In the genomic region with DNA sequence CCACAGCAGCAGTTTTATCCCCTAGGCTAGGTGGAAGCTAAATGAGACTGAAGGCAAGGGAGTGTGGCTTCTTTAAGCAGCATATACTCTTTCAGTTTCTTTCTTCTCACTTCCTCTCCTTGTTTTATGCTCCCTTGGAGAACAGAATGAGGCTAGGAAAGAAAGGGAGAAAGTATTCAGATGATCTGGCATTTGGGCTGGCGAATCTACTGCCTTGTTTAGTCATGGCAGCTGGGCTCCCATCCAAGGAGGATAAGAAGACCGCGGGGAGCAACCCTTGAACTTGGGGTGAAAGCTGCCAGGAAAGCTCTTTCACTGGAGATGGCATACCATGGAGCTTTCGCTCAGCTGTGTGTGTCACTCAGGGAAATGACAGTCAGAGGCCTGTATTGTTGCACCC, we compare ENCODE assay signal across 8 cellular contexts.
DNase-seq lines count a peak whose midpoint lies in the region; ATAC-seq, FAIRE-seq and TF ChIP-seq lines count a peak whose summit lies in the region.

No MANE protein-coding gene starts in this region.

- FAIRE-seq in HepG2 (lab: Jason Lieb, UNC) = no peak

- H3K27me3 ChIP-seq in liver (ENCODE audit: control insufficient read depth in 4 of 4, insufficient read depth in 4 of 4, low read length in 3 of 4) (no peaks in the 10 kb centered on the region), HepG2 (ENCODE audit: control insufficient read depth in 1 of 2, insufficient read depth in 2 of 2, low read length in 2 of 2) (0 out of 5 replicates have a peak, but pooled peaks cover 0 to 4% of the 10 kb centered on the region in 2 experiments)

- no TSS peak for BruUV-seq in HepG2 (replicated peaks; lab: Mats Ljungman, UMichigan)

- H3K4me3 ChIP-seq in liver (ENCODE audit: low read depth in 1 of 3, low read length in 3 of 3) (no peak overlapping the region), HepG2 (replicated peaks in 1 of 3; ENCODE audit: insufficient read depth in 1 of 3, low read depth in 2 of 3, low read length in 3 of 3) (no peak overlapping the region), epithelial cell of esophagus (ENCODE audit: low read length) (no peak overlapping the region)

- H3K4me1 ChIP-seq in liver (ENCODE audit: control insufficient read depth in 4 of 4, insufficient read depth in 4 of 4, low read length in 3 of 4) (peaks cover 3 to 7% (median 6%) of the 10 kb centered on the region in 4 donors), HepG2 (ENCODE audit: insufficient read depth, low read length) (no peaks in the 10 kb centered on the region)

- CTCF ChIA-PET in HepG2 (lab: Yijun Ruan, JAX; ENCODE audit: low intra/inter-chr PET ratio, low total read pairs) = no interaction called here

- WGBS in liver = 20% methylated on average over 4 of the region's 4 CpGs
- WGBS in HepG2 (ENCODE audit: low lambda C conversion rate) = 2% methylated on average over 4 of the region's 4 CpGs

- H3K9me3 ChIP-seq in liver (ENCODE audit: control insufficient read depth in 4 of 4, low read length in 3 of 4) (no peaks in the 10 kb centered on the region), HepG2 (ENCODE audit: low read length) (no peaks in the 10 kb centered on the region)

- H3K27ac ChIP-seq in liver (ENCODE audit: low read depth in 1 of 2, low read length in 2 of 2) (no peak overlapping the region), HepG2 (ENCODE audit: extremely low read length, insufficient read depth, low read length) (no peak overlapping the region)

- H3K36me3 ChIP-seq in liver (ENCODE audit: control insufficient read depth in 4 of 4, insufficient read depth in 3 of 4, low read depth in 1 of 4, low read length in 3 of 4) = no peaks in the 10 kb centered on the region
- no peaks in the 10 kb centered on the region for H3K36me3 ChIP-seq in HepG2 (replicated peaks in 1 of 2; ENCODE audit: control insufficient read depth in 1 of 2, insufficient read depth in 2 of 2, low read length in 2 of 2)

- H3K4me2 ChIP-seq in HepG2 (ENCODE audit: low read depth, low read length) = no peak overlapping the region

- no peaks in the 10 kb centered on the region for H3K79me2 ChIP-seq in HepG2 (ENCODE audit: insufficient read depth, low read length)

- no peak overlapping the region for H2AFZ ChIP-seq in HepG2 (ENCODE audit: low read length)

- TF ChIP-seq RAD21 in liver (IDR thresholded peaks at IDR 0.05) (peak; percentile 15 to 53), HepG2 (CRISPR knock-in tag; IDR thresholded peaks at IDR 0.05) (no peak)

- TF ChIP-seq EP300 in HepG2 (IDR thresholded peaks at IDR 0.05; ENCODE audit: low read depth in 2 of 2, low read length in 2 of 2) (no peak), HepG2 (CRISPR knock-in tag; IDR thresholded peaks at IDR 0.05; ENCODE audit: borderline replicate concordance) (no peak)

- no peak for ATAC-seq in HepG2
- ATAC-seq in HG03558 (IDR thresholded peaks at IDR 0.05; ENCODE audit: extremely low read depth, unreplicated experiment) = peak; percentile 50

- intact Hi-C loops in HepG2 (cut with micrococcal nuclease; ENCODE audit: unreplicated experiment) = no loop called here

- POLR2A ChIA-PET in HepG2 (lab: Yijun Ruan, JAX) = no interaction called here

- no peaks in the 10 kb centered on the region for H4K20me1 ChIP-seq in HepG2 (ENCODE audit: insufficient read depth, low read length)

- in situ Hi-C loops in HepG2 (cut with HindIII; ENCODE audit: extremely low pct_ligation_motif_present, low pct_unique_long_range_greater_than_20kb) = no loop called here

- no peak for TF ChIP-seq CTCF in liver (IDR thresholded peaks at IDR 0.05; ENCODE audit: low read depth, low read length, missing input control)
- TF ChIP-seq CTCF in HepG2 (CRISPR knock-in tag; IDR thresholded peaks at IDR 0.05) = no peak
- no peak for TF ChIP-seq CTCF in epithelial cell of esophagus (IDR thresholded peaks at IDR 0.05; ENCODE audit: insufficient read depth, low read depth, low read length, missing control alignments)

- H3K9ac ChIP-seq in liver (ENCODE audit: low read depth in 1 of 2, low read length in 2 of 2) (no peak overlapping the region), HepG2 (ENCODE audit: insufficient read depth, low read depth, low read length) (no peak overlapping the region)

- DNase-seq in HepG2 (ENCODE audit: low spot score) = no peak
- peak; percentile 34 for DNase-seq in epithelial cell of esophagus (ENCODE audit: low read depth)
- no peak for DNase-seq in NCI-H510A (lab: John Stamatoyannopoulos, UW)
- DNase-seq in NCI-H774 (lab: John Stamatoyannopoulos, UW) = no peak
- DNase-seq in T-helper 2 cell = no peak
- no peak for DNase-seq in activated CD4-positive, alpha-beta T cell treated with anti-CD3 and anti-CD28 coated beads, Interleukin-2, amount 50 U/mL, for 1 hour

- TF ChIP-seq POLR2A in HepG2 (IDR thresholded peaks at IDR 0.05; ENCODE audit: insufficient read depth in 1 of 2, low read depth in 2 of 2, low read length in 2 of 2) = no peak

TF ChIP-seq in liver, 16 proteins besides CTCF, POLR2A, EP300 and RAD21 (continues in another document):
- TF ChIP-seq RXRA (IDR thresholded peaks at IDR 0.05) = peak; percentile 50 to 52
- TF ChIP-seq SP1 (IDR thresholded peaks at IDR 0.05) = peak; percentile 73
- TF ChIP-seq NR2F2 (IDR thresholded peaks at IDR 0.05) = peak; percentile 11
- no peak for TF ChIP-seq FOXA1 (IDR thresholded peaks at IDR 0.05)
- TF ChIP-seq JUND (IDR thresholded peaks at IDR 0.05) = no peak
- no peak for TF ChIP-seq EGR1 (IDR thresholded peaks at IDR 0.05; ENCODE audit: low read depth in 2 of 2)
- TF ChIP-seq TAF1 (conservative IDR thresholded peaks at IDR 0.05) = no peak
- TF ChIP-seq, protein P1, sequence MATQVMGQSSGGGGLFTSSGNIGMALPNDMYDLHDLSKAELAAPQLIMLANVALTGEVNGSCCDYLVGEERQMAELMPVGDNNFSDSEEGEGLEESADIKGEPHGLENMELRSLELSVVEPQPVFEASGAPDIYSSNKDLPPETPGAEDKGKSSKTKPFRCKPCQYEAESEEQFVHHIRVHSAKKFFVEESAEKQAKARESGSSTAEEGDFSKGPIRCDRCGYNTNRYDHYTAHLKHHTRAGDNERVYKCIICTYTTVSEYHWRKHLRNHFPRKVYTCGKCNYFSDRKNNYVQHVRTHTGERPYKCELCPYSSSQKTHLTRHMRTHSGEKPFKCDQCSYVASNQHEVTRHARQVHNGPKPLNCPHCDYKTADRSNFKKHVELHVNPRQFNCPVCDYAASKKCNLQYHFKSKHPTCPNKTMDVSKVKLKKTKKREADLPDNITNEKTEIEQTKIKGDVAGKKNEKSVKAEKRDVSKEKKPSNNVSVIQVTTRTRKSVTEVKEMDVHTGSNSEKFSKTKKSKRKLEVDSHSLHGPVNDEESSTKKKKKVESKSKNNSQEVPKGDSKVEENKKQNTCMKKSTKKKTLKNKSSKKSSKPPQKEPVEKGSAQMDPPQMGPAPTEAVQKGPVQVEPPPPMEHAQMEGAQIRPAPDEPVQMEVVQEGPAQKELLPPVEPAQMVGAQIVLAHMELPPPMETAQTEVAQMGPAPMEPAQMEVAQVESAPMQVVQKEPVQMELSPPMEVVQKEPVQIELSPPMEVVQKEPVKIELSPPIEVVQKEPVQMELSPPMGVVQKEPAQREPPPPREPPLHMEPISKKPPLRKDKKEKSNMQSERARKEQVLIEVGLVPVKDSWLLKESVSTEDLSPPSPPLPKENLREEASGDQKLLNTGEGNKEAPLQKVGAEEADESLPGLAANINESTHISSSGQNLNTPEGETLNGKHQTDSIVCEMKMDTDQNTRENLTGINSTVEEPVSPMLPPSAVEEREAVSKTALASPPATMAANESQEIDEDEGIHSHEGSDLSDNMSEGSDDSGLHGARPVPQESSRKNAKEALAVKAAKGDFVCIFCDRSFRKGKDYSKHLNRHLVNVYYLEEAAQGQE (IDR thresholded peaks at IDR 0.05) = no peak

TF ChIP-seq in HepG2, 621 proteins besides CTCF, POLR2A, EP300 and RAD21:
- TF ChIP-seq ELF1 (CRISPR knock-in tag; IDR thresholded peaks at IDR 0.05) (no peak), BORCS8-MEF2B (CRISPR knock-in tag; IDR thresholded peaks at IDR 0.05) (no peak), SALL2 (CRISPR knock-in tag; IDR thresholded peaks at IDR 0.05) (no peak), KDM6A (CRISPR knock-in tag; IDR thresholded peaks at IDR 0.05; ENCODE audit: low read depth) (no peak), AGO1 (IDR thresholded peaks at IDR 0.05; ENCODE audit: low read depth, low read length, poor library complexity, severe bottlenecking) (no peak), PHF8 (CRISPR knock-in tag; IDR thresholded peaks at IDR 0.05) (no peak), PPARG (CRISPR knock-in tag; conservative IDR thresholded peaks at IDR 0.05) (no peak), CEBPB (IDR thresholded peaks at IDR 0.05; ENCODE audit: borderline replicate concordance, low read depth, low read length) (no peak), DMAP1 (CRISPR knock-in tag; IDR thresholded peaks at IDR 0.05) (no peak), IRX3 (CRISPR knock-in tag; IDR thresholded peaks at IDR 0.05; ENCODE audit: borderline replicate concordance, low read depth) (no peak)
